Comparison of ENCODE assay signal across 2 cellular contexts in genomic region chrX:9759340-9759739, GRCh38.
TF ChIP-seq lines count a peak whose summit lies in the region.

No MANE protein-coding gene starts in this region.

TF ChIP-seq in A549, 52 proteins besides CTCF, POLR2A, EP300 and RAD21:
- TF ChIP-seq USF2 (IDR thresholded peaks at IDR 0.05) (0 out of 2 replicates have a peak, but pooled peaks have one; percentile 7), BHLHE40 (IDR thresholded peaks at IDR 0.05; ENCODE audit: low read depth, low read length) (no peak)

TF ChIP-seq in K562, 482 proteins besides CTCF, POLR2A, EP300 and RAD21:
- TF ChIP-seq ZBTB11 (CRISPR knock-in tag; IDR thresholded peaks at IDR 0.05) (no peak), BHLHE40 (IDR thresholded peaks at IDR 0.05; ENCODE audit: low read length) (0 out of 2 replicates have a peak, but pooled peaks have one; percentile 32)
